Comparison of ENCODE assay signal across 9 cellular contexts in the genomic region with DNA sequence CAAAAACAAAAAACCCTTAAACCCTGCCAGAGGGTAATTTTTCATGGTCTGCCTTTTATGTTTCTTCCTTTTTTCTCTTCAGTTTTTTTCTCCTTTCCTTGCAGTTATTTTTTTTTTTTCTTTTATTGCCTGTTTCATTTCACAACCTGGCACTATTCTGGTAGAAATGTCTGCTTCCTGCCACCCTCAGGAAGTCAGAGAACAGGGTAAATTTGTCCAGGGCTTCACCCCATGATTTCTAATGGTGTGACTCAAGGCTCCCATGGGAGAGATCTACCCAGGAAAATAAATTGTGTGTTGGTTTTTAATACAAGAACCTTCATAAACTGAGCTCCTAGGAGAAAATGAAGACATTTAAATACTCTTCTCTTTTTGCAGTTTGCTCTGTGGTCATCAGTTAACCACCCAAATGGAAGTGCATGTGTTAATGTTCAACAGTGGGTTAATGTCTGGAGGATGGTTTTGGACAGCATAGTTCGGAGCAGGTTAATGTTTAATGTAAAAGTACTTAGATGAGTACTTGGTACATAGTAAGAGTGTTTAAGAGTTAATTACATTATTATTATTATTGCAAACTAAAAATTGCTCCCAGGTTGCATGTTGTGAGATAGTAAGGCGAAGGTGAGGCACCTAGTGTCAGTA. TPM values are rescaled to one million over a fixed set of nuclear protein-coding genes. Genes with fewer than 3 reads are reported as not detected.
DNase-seq lines count a peak whose midpoint lies in the region; ATAC-seq lines count a peak whose summit lies in the region.
"Had no signal": no experiment of that assay in that cellular context is flagged by ENCODE, and none has a peak within 500 bp of the region (broad histone marks: within the 10 kb centered on the region; RNA-seq: fewer than 3 reads in every experiment).

No MANE protein-coding gene starts in this region.

- H3K9ac ChIP-seq in GM23248 (no peak overlapping the region), mesenchymal stem cell (ENCODE audit: low read length) (peak overlapping the region; percentile 1)

- CTCF ChIA-PET in activated naive CD4-positive, alpha-beta T cell treated with anti-CD3 and anti-CD28 coated beads, Interleukin-2, amount 10 ng/mL, durations not matched to agents 7 days and 5 days (lab: Charles Lee): no interaction called here

- H3K23ac ChIP-seq in mesenchymal stem cell (ENCODE audit: low read length in 2 of 2): no peak overlapping the region

- peaks cover 7% of the 10 kb centered on the region for H3K27me3 Mint-ChIP-seq in activated naive CD4-positive, alpha-beta T cell treated with anti-CD3 and anti-CD28 coated beads, Interleukin-2, amount 10 ng/mL, durations not matched to agents 7 days and 5 days

- no peaks in the 10 kb centered on the region for H3K4me1 Mint-ChIP-seq in activated naive CD4-positive, alpha-beta T cell treated with anti-CD3 and anti-CD28 coated beads, Interleukin-2, amount 10 ng/mL, durations not matched to agents 7 days and 5 days

- no peak overlapping the region for H3K27ac Mint-ChIP-seq in activated naive CD4-positive, alpha-beta T cell treated with anti-CD3 and anti-CD28 coated beads, Interleukin-2, amount 10 ng/mL, durations not matched to agents 7 days and 5 days

- no peak overlapping the region for H3K4ac ChIP-seq in mesenchymal stem cell (ENCODE audit: low read depth in 1 of 2, low read length in 2 of 2)

- H2BK5ac ChIP-seq in mesenchymal stem cell (ENCODE audit: low read depth, low read length, poor library complexity, severe bottlenecking): peak overlapping the region; percentile 71

- no peaks in the 10 kb centered on the region; the same call in none of the 2 replicates for H3K27me3 ChIP-seq in GM23248 (replicated peaks; ENCODE audit: insufficient read depth)
- peaks cover 0 to 18% of the 10 kb centered on the region in 2 experiments for H3K27me3 ChIP-seq in mesenchymal stem cell (ENCODE audit: control insufficient read depth in 1 of 2, insufficient read depth in 1 of 2, low read length in 2 of 2)

- H4K8ac ChIP-seq in mesenchymal stem cell (ENCODE audit: low read length): no peak overlapping the region

- no peak overlapping the region for H2BK120ac ChIP-seq in mesenchymal stem cell (ENCODE audit: low read depth, low read length)

- no peak overlapping the region for H3K4me3 ChIP-seq in GM23248
- H3K4me3 ChIP-seq in mesenchymal stem cell (ENCODE audit: insufficient read depth in 1 of 2, low read depth in 1 of 2, low read length in 2 of 2): no peak overlapping the region

- no peak for ATAC-seq in left ventricle myocardium superior
- ATAC-seq: Panc1 had no signal

- no peaks in the 10 kb centered on the region for H3K9me2 ChIP-seq in GM23248 (ENCODE audit: insufficient read depth)

- H3K9me3 Mint-ChIP-seq in activated naive CD4-positive, alpha-beta T cell treated with anti-CD3 and anti-CD28 coated beads, Interleukin-2, amount 10 ng/mL, durations not matched to agents 7 days and 5 days: no peaks in the 10 kb centered on the region

- no peak overlapping the region for H3K27ac ChIP-seq in GM23248
- peak overlapping the region; percentile 86 for H3K27ac ChIP-seq in mesenchymal stem cell (ENCODE audit: low read length, poor library complexity, severe bottlenecking)

- H4K91ac ChIP-seq in mesenchymal stem cell (ENCODE audit: low read length): no peak overlapping the region

- no peaks in the 10 kb centered on the region for H3K79me2 ChIP-seq in GM23248 (ENCODE audit: insufficient read depth)

- 0 out of 2 replicates have a peak, but pooled peaks cover 7% of the 10 kb centered on the region for H3K4me1 ChIP-seq in GM23248 (ENCODE audit: insufficient read depth)
- peaks cover 17% of the 10 kb centered on the region for H3K4me1 ChIP-seq in mesenchymal stem cell (ENCODE audit: control insufficient read depth, insufficient read depth, low read depth, low read length)

- H3K4me3 Mint-ChIP-seq in activated naive CD4-positive, alpha-beta T cell treated with anti-CD3 and anti-CD28 coated beads, Interleukin-2, amount 10 ng/mL, durations not matched to agents 7 days and 5 days: no peak overlapping the region

- H3K36me3 Mint-ChIP-seq in activated naive CD4-positive, alpha-beta T cell treated with anti-CD3 and anti-CD28 coated beads, Interleukin-2, amount 10 ng/mL, durations not matched to agents 7 days and 5 days: no peaks in the 10 kb centered on the region

- H3K18ac ChIP-seq in mesenchymal stem cell (ENCODE audit: low read depth in 1 of 2, low read length in 2 of 2): no peak overlapping the region

- peaks cover 9% of the 10 kb centered on the region for H3K79me1 ChIP-seq in mesenchymal stem cell (replicated peaks; ENCODE audit: low read length, poor library complexity, severe bottlenecking)

- no peak overlapping the region for H3K14ac ChIP-seq in mesenchymal stem cell (ENCODE audit: low read length in 2 of 2)

- H4K20me1 ChIP-seq in GM23248 (ENCODE audit: insufficient read depth): no peaks in the 10 kb centered on the region

- peak overlapping the region; percentile 42 for H2AK5ac ChIP-seq in mesenchymal stem cell (ENCODE audit: low read length, severe bottlenecking)

- 0 out of 2 replicates have a peak, but pooled peaks cover 7% of the 10 kb centered on the region for H3F3A ChIP-seq in GM23248 (ENCODE audit: insufficient read depth)

- no peak overlapping the region for H2BK15ac ChIP-seq in mesenchymal stem cell (ENCODE audit: low read depth, poor library complexity, severe bottlenecking)

- H3K36me3 ChIP-seq in GM23248 (ENCODE audit: low read depth) (no peaks in the 10 kb centered on the region), mesenchymal stem cell (ENCODE audit: control insufficient read depth in 1 of 2, insufficient read depth in 2 of 2, low read depth in 1 of 2, low read length in 2 of 2) (no peaks in the 10 kb centered on the region)

- in situ Hi-C loops in GM23248 (cut with MboI): no loop called here

- H2AFZ ChIP-seq in GM23248: peak overlapping the region; percentile 38
- no peak overlapping the region for H2AFZ ChIP-seq in mesenchymal stem cell (ENCODE audit: low read depth, low read length)

- H3K9me3 ChIP-seq in GM23248 (ENCODE audit: low read depth): no peaks in the 10 kb centered on the region
- H3K9me3 ChIP-seq in mesenchymal stem cell (ENCODE audit: control insufficient read depth, low read length): no peaks in the 10 kb centered on the region

- H2BK12ac ChIP-seq in mesenchymal stem cell (ENCODE audit: low read length in 2 of 2): no peak overlapping the region

- intact Hi-C loops in left ventricle myocardium superior (cut with micrococcal nuclease): no loop called here

- 84 to 86% methylated on average over 2 of the region's 2 CpGs for WGBS in GM23248 (ENCODE audit: low coverage in 1 of 2, low lambda C conversion rate in 2 of 2, missing lambda C conversion rate in 2 of 2), 2 experiments
- 87% methylated on average over 1 of the region's 2 CpGs for WGBS in mesenchymal stem cell

- H3K4me2 ChIP-seq in GM23248 (ENCODE audit: unreplicated experiment) (no peak overlapping the region), mesenchymal stem cell (ENCODE audit: low read length, poor library complexity, severe bottlenecking) (peak overlapping the region; percentile 56)

- DNase-seq in GF-D8 (lab: John Stamatoyannopoulos, UW): peak; percentile 2
- DNase-seq in GM23248: peak; percentile 61
- peak; percentile 55 for DNase-seq in MV-4-11 (lab: John Stamatoyannopoulos, UW)
- DNase-seq in mesenchymal stem cell: no peak
- DNase-seq in NCI-H510A treated with DMSO at 0.1 percent for 48 hours (lab: John Stamatoyannopoulos, UW): no peak
- DNase-seq in effector CD8-positive, alpha-beta T cell (lab: John Stamatoyannopoulos, UW): no peak
- DNase-seq in activated naive CD4-positive, alpha-beta T cell treated with anti-CD3 and anti-CD28 coated beads, Interleukin-2, amount 10 ng/mL, durations not matched to agents 7 days and 5 days: no peak
- no peak for DNase-seq in left ventricle myocardium superior

RNA-seq across cellular contexts. Expression of gene CGNL1, which starts 45.9 kb away (rescaled TPM):
- 0.11 and 0.13 TPM in 2 replicates for total RNA-seq in GM23248 (2014; rRNA removed; shearing (Covaris generic))
- 0.04 and 0.11 TPM in 2 replicates for polyA plus RNA-seq in GM23248 (2016; fragmentation: Nextera tagmentation; extraction: Ambion mirVana)
- 0.23 TPM for polyA plus RNA-seq in mesenchymal stem cell (2013, experiment 1 of 2)
- 0.22 TPM for polyA plus RNA-seq in mesenchymal stem cell (2013, experiment 2 of 2)
- total RNA-seq in left ventricle myocardium superior: 15.2 TPM

Comparison
In these comparisons a context has a peak if more than half of its experiments do, and no peak if none do; other contexts are left out.
1. DNase-seq: peak in GF-D8 (single experiment), GM23248 (single experiment) and MV-4-11 (single experiment); none in mesenchymal stem cell (single experiment), NCI-H510A treated with DMSO at 0.1 percent for 48 hours (single experiment), effector CD8-positive, alpha-beta T cell (single experiment), activated naive CD4-positive, alpha-beta T cell treated with anti-CD3 and anti-CD28 coated beads, Interleukin-2, amount 10 ng/mL, durations not matched to agents 7 days and 5 days (single experiment) and left ventricle myocardium superior (single experiment).
2. RNA of gene CGNL1, which starts 45.9 kb away (total RNA-seq): 15.2 TPM in left ventricle myocardium superior (single experiment); 0.11 to 0.13 TPM in GM23248; every median in the first group is over 10 times any median in the second.